ENCODE assay signal across 22 cellular contexts in the genomic region with DNA sequence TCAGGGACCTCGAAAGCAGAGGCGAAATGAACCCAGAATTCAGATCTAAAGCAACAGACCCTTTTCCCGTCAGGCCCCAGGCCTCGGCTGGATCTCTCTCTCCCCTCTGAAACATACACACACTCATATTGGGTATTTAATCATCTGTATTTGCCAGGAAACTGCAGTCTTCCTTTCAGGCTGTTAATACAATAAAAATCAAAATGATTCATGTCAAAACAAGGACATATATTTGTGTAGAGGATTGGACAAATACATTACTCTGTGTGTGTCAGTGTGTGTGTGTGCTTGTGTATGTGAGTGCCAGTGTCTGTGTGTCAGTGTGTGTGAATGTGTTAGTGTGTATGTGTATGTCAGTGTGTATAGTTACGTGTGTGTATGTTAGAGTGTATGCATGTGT.
DNase-seq lines count a peak whose midpoint lies in the region; ATAC-seq, FAIRE-seq and TF ChIP-seq lines count a peak whose summit lies in the region.
"Had no signal": no experiment of that assay in that cellular context is flagged by ENCODE, and none has a peak within 500 bp of the region (broad histone marks: within the 10 kb centered on the region; RNA-seq: fewer than 3 reads in every experiment).

No MANE protein-coding gene starts in this region.

- no peak overlapping the region for H4K8ac ChIP-seq in H1 (ENCODE audit: extremely low read depth, insufficient read depth, low read length)

- H3K9me3 Mint-ChIP-seq in activated CD8-positive, alpha-beta T cell treated with anti-CD3 and anti-CD28 coated beads, Interleukin-2, amount 10 ng/mL, durations not matched to agents 7 days and 5 days (ENCODE audit: insufficient read depth), result no peaks in the 10 kb centered on the region
- H3K9me3 Mint-ChIP-seq: CD8-positive, alpha-beta memory T cell had no signal

- H3K36me3 ChIP-seq in PC-3 (ENCODE audit: low read depth, low read length) (no peaks in the 10 kb centered on the region), H1 (ENCODE audit: control insufficient read depth in 2 of 4, insufficient read depth in 4 of 4, low read length in 3 of 4) (no peaks in the 10 kb centered on the region; a peak in 1 of 8 replicates), muscle layer of colon (ENCODE audit: insufficient read depth, low read length) (no peaks in the 10 kb centered on the region), stomach (no peaks in the 10 kb centered on the region), lower lobe of right lung (no peaks in the 10 kb centered on the region)
- H3K36me3 ChIP-seq: BLaER1 treated with 17β-estradiol and CSF1 and Interleukin-3, amounts not matched to agents 10 nM and 100 nM; MG63 had no signal

- no peak overlapping the region for H2BK15ac ChIP-seq in H1 (ENCODE audit: low read length)

- H3K9me3 ChIP-seq in PC-3 (ENCODE audit: low read length) (no peaks in the 10 kb centered on the region), H1 (ENCODE audit: insufficient read depth in 2 of 2, low read depth in 1 of 2, low read length in 1 of 2) (no peaks in the 10 kb centered on the region), muscle layer of colon (ENCODE audit: low read length) (no peaks in the 10 kb centered on the region), stomach (no peaks in the 10 kb centered on the region), lower lobe of right lung (no peaks in the 10 kb centered on the region)
- H3K9me3 ChIP-seq: A549; BLaER1 treated with 17β-estradiol and CSF1 and Interleukin-3, amounts not matched to agents 10 nM and 100 nM; MG63 had no signal

- H3K23ac ChIP-seq in H1 (ENCODE audit: insufficient read length), result no peak overlapping the region

- no peak overlapping the region for H2BK12ac ChIP-seq in H1 (ENCODE audit: low read depth, low read length)

- H2AFZ ChIP-seq in PC-3 (ENCODE audit: low read length) (no peak overlapping the region), H1 (ENCODE audit: low read length) (0 out of 2 replicates have a peak overlapping the region, but pooled peaks have one; percentile 47)

- H3K23me2 ChIP-seq in H1 (ENCODE audit: low read depth, low read length), result no peaks in the 10 kb centered on the region; the same call in 1 of the 2 replicates

- intact Hi-C loops in PC-3 (cut with micrococcal nuclease) (no loop called here), stomach (cut with DNase I; ENCODE audit: low total_unique reads) (no loop called here), lower lobe of right lung (cut with DNase I) (no loop called here)

- no peak for TF ChIP-seq RAD21 in H1 (IDR thresholded peaks at IDR 0.05 in 1 of 2, conservative IDR thresholded peaks at IDR 0.05 in 1 of 2; ENCODE audit: low read depth in 2 of 2, low read length in 2 of 2)

- CTCF ChIA-PET in PC-3 (lab: Charles Lee) (no interaction called here), H1 (lab: Charles Lee; ENCODE audit: partially characterized antibody) (no interaction called here)
- CTCF ChIA-PET in activated CD8-positive, alpha-beta T cell treated with anti-CD3 and anti-CD28 coated beads, Interleukin-2, amount 10 ng/mL, durations not matched to agents 7 days and 5 days (lab: Charles Lee), result no interaction called here

- DNase-seq in PC-3 (no peak), H1 (ENCODE audit: low read depth in 1 of 2, low spot score in 2 of 2) (no peak), stomach (no peak), NCI-H2171 treated with DMSO at 0.1 percent for 48 hours (lab: John Stamatoyannopoulos, UW) (no peak), lower lobe of right lung (no peak), ecto neural progenitor cell (ENCODE audit: low spot score) (no peak)
- DNase-seq in activated CD8-positive, alpha-beta T cell treated with anti-CD3 and anti-CD28 coated beads, Interleukin-2, amount 10 ng/mL, durations not matched to agents 7 days and 5 days, result no peak
- DNase-seq: CD8-positive, alpha-beta memory T cell; DND-41; MG63; NCI-H1092; NCI-H146; NCI-H2081 treated with DMSO at 0.1 percent for 48 hours; NCI-H2227 treated with DMSO at 0.1 percent for 48 hours; NCI-H526; NK-92 treated with Interleukin-12 subunit alpha and Interleukin-12 subunit beta, amount 100 ng/mL, for 24 hours; SIG-M5 had no signal

- H3K4me3 ChIP-seq in PC-3 (ENCODE audit: low read length) (no peak overlapping the region), H1 (ENCODE audit: extremely low read depth in 1 of 4, insufficient read depth in 2 of 4, low read depth in 3 of 4, low read length in 4 of 4) (no peak overlapping the region), muscle layer of colon (ENCODE audit: low read depth in 1 of 2, low read length in 2 of 2) (no peak overlapping the region), stomach (no peak overlapping the region), lower lobe of right lung (no peak overlapping the region)
- H3K4me3 ChIP-seq: A549; BLaER1 treated with 17β-estradiol and CSF1 and Interleukin-3, amounts not matched to agents 10 nM and 100 nM; GM12878; MG63 had no signal

- H3K9ac ChIP-seq in PC-3 (ENCODE audit: low read length) (no peak overlapping the region), H1 (replicated peaks in 1 of 4; ENCODE audit: extremely low read depth in 1 of 4, low read depth in 3 of 4, low read length in 3 of 4) (no peak overlapping the region), muscle layer of colon (ENCODE audit: low read length) (peak overlapping the region; percentile 12)
- H3K9ac ChIP-seq: BLaER1 treated with 17β-estradiol and CSF1 and Interleukin-3, amounts not matched to agents 10 nM and 100 nM had no signal

- TF ChIP-seq CTCF in PC-3 (conservative IDR thresholded peaks at IDR 0.05; ENCODE audit: low read depth, low read length), result no peak
- TF ChIP-seq CTCF in H1 (IDR thresholded peaks at IDR 0.05; ENCODE audit: control extremely low read depth in 1 of 3, insufficient read depth in 1 of 3, low read depth in 1 of 3, low read length in 3 of 3), result no peak
- TF ChIP-seq CTCF in stomach (IDR thresholded peaks at IDR 0.05), result no peak
- no peak for TF ChIP-seq CTCF in lower lobe of right lung (IDR thresholded peaks at IDR 0.05)

- H3K79me2 ChIP-seq in PC-3 (ENCODE audit: low read length) (no peaks in the 10 kb centered on the region), H1 (ENCODE audit: control insufficient read depth in 1 of 2, insufficient read depth in 2 of 2, low read length in 2 of 2) (no peaks in the 10 kb centered on the region)

- POLR2A ChIA-PET in PC-3 (lab: Charles Lee; ENCODE audit: unreplicated experiment) (no interaction called here), H1 (lab: Charles Lee; ENCODE audit: partially characterized antibody) (no interaction called here)
- POLR2A ChIA-PET in activated CD8-positive, alpha-beta T cell treated with anti-CD3 and anti-CD28 coated beads, Interleukin-2, amount 10 ng/mL, durations not matched to agents 7 days and 5 days (lab: Charles Lee), result no interaction called here

- no peak overlapping the region for H3K14ac ChIP-seq in H1 (ENCODE audit: insufficient read length)

- no peak overlapping the region for H3K27ac Mint-ChIP-seq in activated CD8-positive, alpha-beta T cell treated with anti-CD3 and anti-CD28 coated beads, Interleukin-2, amount 10 ng/mL, durations not matched to agents 7 days and 5 days
- H3K27ac Mint-ChIP-seq: CD8-positive, alpha-beta memory T cell had no signal

- H3K4me1 ChIP-seq in PC-3 (ENCODE audit: insufficient read depth, low read length) (no peaks in the 10 kb centered on the region), H1 (replicated peaks in 1 of 4; ENCODE audit: control insufficient read depth in 3 of 4, insufficient read depth in 4 of 4, low read length in 3 of 4) (no peaks in the 10 kb centered on the region), muscle layer of colon (ENCODE audit: insufficient read depth, low read length) (peaks cover 31% of the 10 kb centered on the region), stomach (peaks cover 0 to 17% (median 5%) of the 10 kb centered on the region in 4 donors), lower lobe of right lung (no peaks in the 10 kb centered on the region)
- H3K4me1 ChIP-seq: A549 had no signal

- no peaks in the 10 kb centered on the region for H3F3A ChIP-seq in PC-3 (ENCODE audit: low read length, unreplicated experiment)

- H3K4me2 ChIP-seq in PC-3 (ENCODE audit: low read length) (no peak overlapping the region), H1 (ENCODE audit: insufficient read depth in 1 of 2, low read depth in 2 of 2, low read length in 2 of 2) (no peak overlapping the region)
- H3K4me2 ChIP-seq: A549; BLaER1 treated with 17β-estradiol and CSF1 and Interleukin-3, amounts not matched to agents 10 nM and 100 nM had no signal

- 73% methylated on average over 5 of the region's 5 CpGs; no CpG with 5 or more reads in 1 of the 2 experiments for WGBS in H1 (ENCODE audit: extremely low coverage in 1 of 2, insufficient coverage in 1 of 2, insufficient read length in 1 of 2, insufficient replicate concordance in 2 of 2, low coverage in 1 of 2, low lambda C conversion rate in 2 of 2, missing lambda C conversion rate in 1 of 2), 2 experiments
- 48 to 84% (median 62%) methylated on average over 5 of the region's 5 CpGs for WGBS in stomach, 5 donors

- no peak for FAIRE-seq in H1 (lab: Jason Lieb, UNC)
- FAIRE-seq: A549, G401.6, GM12878 had no signal

- no peaks in the 10 kb centered on the region for H3K36me3 Mint-ChIP-seq in activated CD8-positive, alpha-beta T cell treated with anti-CD3 and anti-CD28 coated beads, Interleukin-2, amount 10 ng/mL, durations not matched to agents 7 days and 5 days (ENCODE audit: low read depth)
- H3K36me3 Mint-ChIP-seq: CD8-positive, alpha-beta memory T cell had no signal

- H3K4me1 Mint-ChIP-seq in activated CD8-positive, alpha-beta T cell treated with anti-CD3 and anti-CD28 coated beads, Interleukin-2, amount 10 ng/mL, durations not matched to agents 7 days and 5 days (ENCODE audit: low read depth), result no peaks in the 10 kb centered on the region
- H3K4me1 Mint-ChIP-seq: CD8-positive, alpha-beta memory T cell had no signal

- no peak overlapping the region for H4K91ac ChIP-seq in H1 (replicated peaks; ENCODE audit: insufficient read length, low read length)

- H2BK5ac ChIP-seq in H1 (ENCODE audit: low read depth, low read length), result 0 out of 2 replicates have a peak overlapping the region, but pooled peaks have one; percentile 2

- no peak overlapping the region for H3K4ac ChIP-seq in H1 (replicated peaks; ENCODE audit: insufficient read length, low read depth, low read length)

- no TSS peak for BruUV-seq in PC-3 (replicated peaks; lab: Mats Ljungman, UMichigan)

- ATAC-seq in PC-3 (peak; percentile 71), lower lobe of right lung (no peak)
- no peak for ATAC-seq in activated CD8-positive, alpha-beta T cell treated with anti-CD3 and anti-CD28 coated beads, Interleukin-2, amount 10 ng/mL, durations not matched to agents 7 days and 5 days
- ATAC-seq: A549, GM12878 had no signal

- no peak overlapping the region for H2BK20ac ChIP-seq in H1 (ENCODE audit: low read length)

- H2AK5ac ChIP-seq in H1 (ENCODE audit: low read depth, low read length), result peak overlapping the region; percentile 79; the same call in 1 of the 2 replicates

- H3K56ac ChIP-seq in H1 (replicated peaks; ENCODE audit: insufficient read length, low read depth, low read length), result no peak overlapping the region

- no peak overlapping the region for H3K4me3 Mint-ChIP-seq in activated CD8-positive, alpha-beta T cell treated with anti-CD3 and anti-CD28 coated beads, Interleukin-2, amount 10 ng/mL, durations not matched to agents 7 days and 5 days
- H3K4me3 Mint-ChIP-seq: CD8-positive, alpha-beta memory T cell had no signal

- H3K27me3 Mint-ChIP-seq in activated CD8-positive, alpha-beta T cell treated with anti-CD3 and anti-CD28 coated beads, Interleukin-2, amount 10 ng/mL, durations not matched to agents 7 days and 5 days (ENCODE audit: low read depth), result no peaks in the 10 kb centered on the region

- no peaks in the 10 kb centered on the region for H3K9me2 ChIP-seq in PC-3 (replicated peaks; ENCODE audit: low read length)

- no peak overlapping the region for H4K5ac ChIP-seq in H1 (ENCODE audit: insufficient read length, low read depth, low read length)

- no peak overlapping the region for H3K27ac ChIP-seq in PC-3 (ENCODE audit: low read length)
- H3K27ac ChIP-seq in H1 (ENCODE audit: low read depth, low read length), result no peak overlapping the region
- peak overlapping the region; percentile 70 for H3K27ac ChIP-seq in muscle layer of colon (ENCODE audit: low read depth, low read length)
- peak overlapping the region in 3 of 5 donors; percentile 20 to 37 (median 33) for H3K27ac ChIP-seq in stomach
- H3K27ac ChIP-seq in lower lobe of right lung, result no peak overlapping the region
- H3K27ac ChIP-seq: A549; BLaER1 treated with 17β-estradiol and CSF1 and Interleukin-3, amounts not matched to agents 10 nM and 100 nM had no signal

- H3K79me1 ChIP-seq in H1 (ENCODE audit: low read depth, low read length), result no peaks in the 10 kb centered on the region

- TF ChIP-seq POLR2A in H1 (IDR thresholded peaks at IDR 0.05; ENCODE audit: control extremely low read depth in 1 of 2, low read depth in 2 of 2, low read length in 2 of 2) (no peak), stomach (IDR thresholded peaks at IDR 0.05) (no peak)

- no peak overlapping the region for H2BK120ac ChIP-seq in H1 (replicated peaks; ENCODE audit: low read depth, low read length)

- no peaks in the 10 kb centered on the region for H3K27me3 ChIP-seq in PC-3 (ENCODE audit: low read length)
- no peaks in the 10 kb centered on the region for H3K27me3 ChIP-seq in H1 (replicated peaks in 1 of 4; ENCODE audit: control insufficient read depth in 3 of 4, extremely low read depth in 1 of 4, insufficient read depth in 3 of 4, low read length in 3 of 4)
- no peaks in the 10 kb centered on the region for H3K27me3 ChIP-seq in muscle layer of colon (ENCODE audit: control insufficient read depth in 1 of 2, insufficient read depth in 2 of 2, low read length in 2 of 2)
- H3K27me3 ChIP-seq in stomach, result no peaks in the 10 kb centered on the region
- H3K27me3 ChIP-seq in lower lobe of right lung (ENCODE audit: low read depth), result no peaks in the 10 kb centered on the region
- H3K27me3 ChIP-seq: BLaER1 treated with 17β-estradiol and CSF1 and Interleukin-3, amounts not matched to agents 10 nM and 100 nM; MG63 had no signal

- no peak for TF ChIP-seq EP300 in H1 (IDR thresholded peaks at IDR 0.05; ENCODE audit: borderline replicate concordance in 1 of 2, low read depth in 2 of 2, low read length in 2 of 2)
- no peak for TF ChIP-seq EP300 in stomach (IDR thresholded peaks at IDR 0.05)

- H4K20me1 ChIP-seq in PC-3 (ENCODE audit: low read length) (no peaks in the 10 kb centered on the region), H1 (replicated peaks in 1 of 2; ENCODE audit: control insufficient read depth in 1 of 2, insufficient read depth in 2 of 2, low read length in 2 of 2) (peaks cover 0 to 3% of the 10 kb centered on the region in 2 experiments)
- H4K20me1 ChIP-seq: BLaER1 treated with 17β-estradiol and CSF1 and Interleukin-3, amounts not matched to agents 10 nM and 100 nM had no signal

- H3K18ac ChIP-seq in H1 (ENCODE audit: extremely low read depth, low read length), result no peak overlapping the region

Comparison
In these comparisons a context has a peak if more than half of its experiments do, and no peak if none do; other contexts are left out.
1. H3K27ac ChIP-seq: peak in muscle layer of colon (single experiment) and stomach (3 of 5); none in PC-3 (single experiment), H1 (single experiment) and lower lobe of right lung (single experiment).